8 cellular contexts compared by ENCODE assay signal in the genomic region with DNA sequence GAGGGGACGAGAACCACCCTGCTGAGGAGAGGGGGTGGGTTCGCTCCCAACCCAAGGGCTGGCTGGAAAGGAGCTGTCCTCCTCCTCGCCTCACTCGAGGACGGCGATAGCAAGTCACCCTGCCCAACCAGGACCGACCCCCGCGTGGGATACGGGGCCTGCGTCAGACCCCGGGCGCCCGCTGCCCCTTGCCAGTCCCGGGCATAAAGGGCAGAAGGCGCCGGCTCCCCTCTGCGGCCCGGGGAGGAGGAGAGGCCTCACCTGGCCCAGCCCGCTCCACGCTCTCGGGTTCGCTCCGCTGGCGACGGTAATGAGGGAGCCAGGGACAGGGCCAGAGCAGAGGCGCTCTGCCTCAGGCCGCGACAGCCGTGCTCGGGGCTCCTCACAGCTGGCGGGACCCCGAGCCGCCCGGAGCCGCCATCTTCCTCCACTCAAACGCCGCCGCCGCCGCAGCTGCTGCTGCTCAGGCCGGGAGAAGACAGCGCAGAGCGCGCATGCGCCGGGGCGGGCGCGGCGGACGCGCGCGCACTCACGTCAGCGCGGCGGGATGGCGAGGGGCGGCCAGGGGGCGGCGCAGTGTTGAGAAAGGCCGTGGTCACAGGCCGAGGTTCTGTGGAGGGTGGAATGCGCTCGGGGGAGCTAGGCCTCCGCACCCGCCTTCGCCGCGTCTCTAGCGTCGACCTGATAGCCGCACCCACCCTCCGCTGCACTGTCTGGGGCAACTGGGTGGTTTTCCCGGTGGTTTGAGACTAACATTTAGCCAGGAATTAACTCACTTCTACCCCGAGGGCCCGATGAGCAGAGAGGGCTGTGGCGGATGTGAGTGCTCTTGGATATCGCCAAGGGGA. TPM values are rescaled to one million over a fixed set of nuclear protein-coding genes. Genes with fewer than 3 reads are reported as not detected.
A peak's percentile ranks its signal among the peaks of the same experiment; 100 is the strongest.
DNase-seq lines count a peak whose midpoint lies in the region; ATAC-seq, FAIRE-seq and TF ChIP-seq lines count a peak whose summit lies in the region.

Gene FBXO42 (minus strand): TSS at position 487 of the 848 bp plus-strand sequence. CDS start 37,062 bp downstream, outside the sequence.

- H3K18ac ChIP-seq in H1 (ENCODE audit: extremely low read depth, low read length) (peak within 1 kb of the TSS; percentile 99), mesendoderm (ENCODE audit: low read length) (peak within 1 kb of the TSS; percentile 83)

- H2BK15ac ChIP-seq in H1 (ENCODE audit: low read length) (peak within 1 kb of the TSS; percentile 61; the same call in 1 of the 2 replicates), mesendoderm (replicated peaks; ENCODE audit: low read depth) (no peak within 1 kb of the TSS)

- peak within 1 kb of the TSS; percentile 97 for H4K5ac ChIP-seq in H1 (ENCODE audit: insufficient read length, low read depth, low read length)
- no peak within 1 kb of the TSS for H4K5ac ChIP-seq in mesendoderm (ENCODE audit: low read length)

- peak within 1 kb of the TSS; percentile 96 for H2AFZ ChIP-seq in H1 (ENCODE audit: low read length)

- TF ChIP-seq POLR2A in H1 (IDR thresholded peaks at IDR 0.05; ENCODE audit: control extremely low read depth in 1 of 2, low read depth in 2 of 2, low read length in 2 of 2): peak; percentile 66 to 72

- intact Hi-C loops in Caco-2 (cut with micrococcal nuclease; ENCODE audit: unreplicated experiment): loop anchor here (2.0 kb wide), 1 partner anchor 15 kb away; the partner anchor contains the start of gene SZRD1

- peak within 1 kb of the TSS; percentile 82 for H4K91ac ChIP-seq in H1 (replicated peaks; ENCODE audit: insufficient read length, low read length)

- H3K27ac ChIP-seq in H1 (ENCODE audit: low read depth, low read length): peak within 1 kb of the TSS; percentile 79; the same call in 1 of the 2 replicates
- H3K27ac ChIP-seq in mesendoderm (ENCODE audit: low read depth, low read length): peak within 1 kb of the TSS; percentile 39

- DNase-seq in Caco-2: peak; percentile 91 to 94
- peak in 74 of 76 experiments; percentile 26 to 90 (median 83) for DNase-seq in HUDEP-2 (lab: John Stamatoyannopoulos, UW; ENCODE audit: unreplicated experiment in 76 of 76)
- peak; percentile 84 for DNase-seq in NOMO-1 treated with DMSO at 0.1 percent for 48 hours (lab: John Stamatoyannopoulos, UW; ENCODE audit: unreplicated experiment)
- peak; percentile 78 to 81 for DNase-seq in activated CD8-positive, alpha-beta memory T cell treated with anti-CD3 and anti-CD28 coated beads for 4 hours (ENCODE audit: low read depth in 2 of 2)
- DNase-seq in H1 (ENCODE audit: low read depth in 1 of 2, low spot score in 2 of 2): peak; percentile 70 to 94
- DNase-seq in mesendoderm: peak; percentile 95
- DNase-seq in stimulated activated CD8-positive, alpha-beta memory T cell treated with anti-CD3 and anti-CD28 coated beads, Interleukin-15, amount 100 ng/mL, for 1 hour (ENCODE audit: low read depth): peak; percentile 72

- H3K56ac ChIP-seq in H1 (replicated peaks; ENCODE audit: insufficient read length, low read depth, low read length) (peak within 1 kb of the TSS; percentile 94), mesendoderm (ENCODE audit: low read length) (peak within 1 kb of the TSS; percentile 97)

- H3K23me2 ChIP-seq in H1 (ENCODE audit: low read depth, low read length): peaks cover 6% of the 10 kb centered on the region

- H2AK5ac ChIP-seq in H1 (ENCODE audit: low read depth, low read length): no peak within 1 kb of the TSS
- H2AK5ac ChIP-seq in mesendoderm (ENCODE audit: low read length): no peak within 1 kb of the TSS

- H3K79me1 ChIP-seq in H1 (ENCODE audit: low read depth, low read length): peaks cover 2% of the 10 kb centered on the region
- peaks cover 4% of the 10 kb centered on the region for H3K79me1 ChIP-seq in mesendoderm (ENCODE audit: low read length)

- FAIRE-seq in H1 (lab: Jason Lieb, UNC): no peak

- H3K27me3 ChIP-seq in Caco-2 (replicated peaks; ENCODE audit: control insufficient read depth, insufficient read depth, low read length) (no peaks in the 10 kb centered on the region), H1 (replicated peaks in 1 of 4; ENCODE audit: control insufficient read depth in 3 of 4, extremely low read depth in 1 of 4, insufficient read depth in 3 of 4, low read length in 3 of 4) (no peaks in the 10 kb centered on the region; a peak in 1 of 7 replicates), mesendoderm (ENCODE audit: insufficient read depth, low read length, poor library complexity) (no peaks in the 10 kb centered on the region)

- POLR2A ChIA-PET in Caco-2 (lab: Charles Lee) (interaction anchor here (0.5 to 0.6 kb wide), 3 partner anchors 135 to 207 kb away, joined by 3 to 4 read pairs (median 4); no protein-coding TSS in a partner anchor), H1 (lab: Charles Lee; ENCODE audit: partially characterized antibody) (interaction anchor here (0.6 to 5.4 kb wide), 17 partner anchors 8 to 565 kb away, joined by 3 to 32 read pairs (median 4); partner anchors contain the start of gene SZRD1)

- H3K9ac ChIP-seq in H1 (replicated peaks in 1 of 4; ENCODE audit: extremely low read depth in 1 of 4, low read depth in 3 of 4, low read length in 3 of 4) (peak within 1 kb of the TSS; percentile 81 to 94 (median 86)), mesendoderm (ENCODE audit: low read length) (peak within 1 kb of the TSS; percentile 94)

- H3K23ac ChIP-seq in H1 (ENCODE audit: insufficient read length): no peak within 1 kb of the TSS
- H3K23ac ChIP-seq in mesendoderm (ENCODE audit: low read length): peak within 1 kb of the TSS; percentile 60

- TF ChIP-seq EP300 in H1 (IDR thresholded peaks at IDR 0.05; ENCODE audit: borderline replicate concordance in 1 of 2, low read depth in 2 of 2, low read length in 2 of 2): peak in 1 of 2 experiments; percentile 16; a peak in 1 of 3 replicates

- H2BK120ac ChIP-seq in H1 (replicated peaks; ENCODE audit: low read depth, low read length) (no peak within 1 kb of the TSS), mesendoderm (ENCODE audit: low read depth, low read length) (peak within 1 kb of the TSS; percentile 49)

- peaks cover 14% of the 10 kb centered on the region; the same call in 1 of the 2 replicates for H3K4me1 ChIP-seq in Caco-2
- H3K4me1 ChIP-seq in H1 (replicated peaks in 1 of 4; ENCODE audit: control insufficient read depth in 3 of 4, insufficient read depth in 4 of 4, low read length in 3 of 4): peaks cover 2 to 4% (median 3%) of the 10 kb centered on the region in 4 experiments; a peak in 3 of 7 replicates
- H3K4me1 ChIP-seq in mesendoderm (ENCODE audit: control insufficient read depth, low read depth, low read length): peaks cover 2% of the 10 kb centered on the region

- 3% methylated on average over 68 of the region's 81 CpGs; no CpG with 5 or more reads in 1 of the 2 experiments for WGBS in H1 (ENCODE audit: extremely low coverage in 1 of 2, insufficient coverage in 1 of 2, insufficient read length in 1 of 2, insufficient replicate concordance in 2 of 2, low coverage in 1 of 2, low lambda C conversion rate in 2 of 2, missing lambda C conversion rate in 1 of 2), 2 experiments
- no CpG with 5 or more reads among the region's 81 CpGs for WGBS in mesendoderm (ENCODE audit: extremely low coverage, insufficient coverage, low lambda C conversion rate)

- H4K20me1 ChIP-seq in H1 (replicated peaks in 1 of 2; ENCODE audit: control insufficient read depth in 1 of 2, insufficient read depth in 2 of 2, low read length in 2 of 2): peaks cover 0 to 2% of the 10 kb centered on the region in 2 experiments

- H3K79me2 ChIP-seq in H1 (ENCODE audit: control insufficient read depth in 1 of 2, insufficient read depth in 2 of 2, low read length in 2 of 2) (peaks cover 4 to 41% of the 10 kb centered on the region in 2 experiments; a peak in 3 of 4 replicates), mesendoderm (ENCODE audit: control insufficient read depth, insufficient read depth, low read length) (peaks cover 15% of the 10 kb centered on the region)

- H3K9me3 Mint-ChIP-seq in Caco-2 (ENCODE audit: unreplicated experiment): no peaks in the 10 kb centered on the region

- peak within 1 kb of the TSS; percentile 82 for H4K8ac ChIP-seq in H1 (ENCODE audit: extremely low read depth, insufficient read depth, low read length)
- no peak within 1 kb of the TSS for H4K8ac ChIP-seq in mesendoderm (ENCODE audit: low read depth, low read length)

- H3K27ac Mint-ChIP-seq in Caco-2 (ENCODE audit: unreplicated experiment): peak within 1 kb of the TSS; percentile 76

- H3K36me3 Mint-ChIP-seq in Caco-2 (ENCODE audit: insufficient read depth, unreplicated experiment): no peaks in the 10 kb centered on the region

- no peak within 1 kb of the TSS for H2BK20ac ChIP-seq in H1 (ENCODE audit: low read length)

- no peaks in the 10 kb centered on the region for H3K27me3 Mint-ChIP-seq in Caco-2 (ENCODE audit: insufficient read depth, unreplicated experiment)

- TF ChIP-seq RAD21 in H1 (IDR thresholded peaks at IDR 0.05 in 1 of 2, conservative IDR thresholded peaks at IDR 0.05 in 1 of 2; ENCODE audit: low read depth in 2 of 2, low read length in 2 of 2): peak in 1 of 2 experiments; percentile 33; a peak in 1 of 4 replicates

- H3K9me3 ChIP-seq in Caco-2 (no peaks in the 10 kb centered on the region), H1 (ENCODE audit: insufficient read depth in 2 of 2, low read depth in 1 of 2, low read length in 1 of 2) (no peaks in the 10 kb centered on the region)

- peak within 1 kb of the TSS; percentile 75; the same call in 1 of the 2 replicates for H2BK12ac ChIP-seq in H1 (ENCODE audit: low read depth, low read length)

- H3K4me1 Mint-ChIP-seq in Caco-2 (ENCODE audit: low read depth, unreplicated experiment): no peaks in the 10 kb centered on the region

- BruUV-seq in Caco-2 (replicated peaks; lab: Mats Ljungman, UMichigan): no TSS peak

- H3K4me3 Mint-ChIP-seq in Caco-2 (ENCODE audit: unreplicated experiment): peak within 1 kb of the TSS; percentile 84

- peak within 1 kb of the TSS; percentile 93 for H3K4ac ChIP-seq in H1 (replicated peaks; ENCODE audit: insufficient read length, low read depth, low read length)
- H3K4ac ChIP-seq in mesendoderm (ENCODE audit: low read depth, low read length): peak within 1 kb of the TSS; percentile 39

- H3K4me3 ChIP-seq in Caco-2 (ENCODE audit: low read depth, low read length) (peak within 1 kb of the TSS; percentile 66), H1 (ENCODE audit: extremely low read depth in 1 of 4, insufficient read depth in 2 of 4, low read depth in 3 of 4, low read length in 4 of 4) (peak within 1 kb of the TSS; percentile 74 to 92 (median 82)), mesendoderm (ENCODE audit: low read length) (peak within 1 kb of the TSS; percentile 67)

- TF ChIP-seq CTCF in Caco-2 (IDR thresholded peaks at IDR 0.05; ENCODE audit: insufficient read depth in 1 of 2, low read depth in 1 of 2, low read length in 1 of 2, severe bottlenecking in 1 of 2, unreplicated experiment in 1 of 2) (peak; percentile 9 to 31), H1 (IDR thresholded peaks at IDR 0.05; ENCODE audit: control extremely low read depth in 1 of 3, insufficient read depth in 1 of 3, low read depth in 1 of 3, low read length in 3 of 3) (peak; percentile 31 to 60 (median 48))

- H3K36me3 ChIP-seq in Caco-2 (ENCODE audit: control insufficient read depth, insufficient read depth, low read length) (no peaks in the 10 kb centered on the region), H1 (ENCODE audit: control insufficient read depth in 2 of 4, insufficient read depth in 4 of 4, low read length in 3 of 4) (no peaks in the 10 kb centered on the region), mesendoderm (ENCODE audit: control insufficient read depth, insufficient read depth, low read length) (no peaks in the 10 kb centered on the region)

- CTCF ChIA-PET in Caco-2 (lab: Charles Lee): interaction anchor here (0.6 to 1.7 kb wide), 3 partner anchors 11 to 15 kb away, joined by 3 to 12 read pairs (median 4); partner anchors contain the start of gene SZRD1
- CTCF ChIA-PET in H1 (lab: Charles Lee; ENCODE audit: partially characterized antibody): interaction anchor here (0.6 to 4.2 kb wide), 9 partner anchors 12 to 852 kb away, joined by 3 to 44 read pairs (median 3); no protein-coding TSS in a partner anchor

- peak within 1 kb of the TSS; percentile 87 to 99 for H3K4me2 ChIP-seq in H1 (ENCODE audit: insufficient read depth in 1 of 2, low read depth in 2 of 2, low read length in 2 of 2)
- peak within 1 kb of the TSS; percentile 73 for H3K4me2 ChIP-seq in mesendoderm (ENCODE audit: low read length)

- ATAC-seq in GM21381 (IDR thresholded peaks at IDR 0.05; ENCODE audit: unreplicated experiment): peak; percentile 90

- peak within 1 kb of the TSS; percentile 85; the same call in 1 of the 2 replicates for H2BK5ac ChIP-seq in H1 (ENCODE audit: low read depth, low read length)
- H2BK5ac ChIP-seq in mesendoderm (ENCODE audit: low read length): no peak within 1 kb of the TSS

- H3K14ac ChIP-seq in H1 (ENCODE audit: insufficient read length): no peak within 1 kb of the TSS

RNA-seq across cellular contexts. Expression of gene FBXO42, which starts in this region (rescaled TPM):
- 11.3 TPM in 2 replicates for total RNA-seq in Caco-2 (2022)
- 17.0 and 17.4 TPM in 2 replicates for total RNA-seq in H1 (2021; fragmentation: NEBNext Ultra II Directional; extraction: Animal tissue kit (Norgen Biotek cat#: 25700))
- polyA plus RNA-seq in H1 (2011; rRNA removed): 14.4 and 15.1 TPM in 2 replicates
- 15.9 TPM for polyA plus RNA-seq in H1 (2011; cell fraction: cytosol; rRNA removed)
- 23.2 TPM for polyA plus RNA-seq in H1 (2011; cell fraction: nucleus; rRNA removed)
- 11.7 to 12.5 TPM (median 12.0 TPM) in 4 replicates for polyA plus RNA-seq in H1 (2012, experiment 1 of 2)
- 8.8 TPM for polyA plus RNA-seq in H1 (2012, experiment 2 of 2)
- polyA plus RNA-seq in H1 (2013, experiment 1 of 2): 7.8 TPM
- 7.5 TPM for polyA plus RNA-seq in H1 (2013, experiment 2 of 2)
- 27.0 and 31.9 TPM in 2 replicates for polyA minus RNA-seq in H1 (2011; rRNA and poly(A)+ RNA removed)
- polyA minus RNA-seq in H1 (2011; cell fraction: cytosol; rRNA and poly(A)+ RNA removed): 12.0 TPM
- 22.8 TPM for polyA minus RNA-seq in H1 (2011; cell fraction: nucleus; rRNA and poly(A)+ RNA removed)
- 9.1 TPM for polyA plus RNA-seq in mesendoderm (2013, experiment 1 of 2)
- 9.4 TPM for polyA plus RNA-seq in mesendoderm (2013, experiment 2 of 2)

Comparison
In these comparisons a context has a peak if more than half of its experiments do, and no peak if none do; other contexts are left out.
1. Peak in every context shown above with its lines: DNase-seq, ATAC-seq, H3K4me3 ChIP-seq and H3K27ac ChIP-seq.